18 cellular contexts compared by ENCODE assay signal in genomic region chrX:9519546-9520210, GRCh38. TPM values are rescaled to one million over a fixed set of nuclear protein-coding genes. Genes with fewer than 3 reads are reported as not detected.
A peak's percentile ranks its signal among the peaks of the same experiment; 100 is the strongest.
DNase-seq lines count a peak whose midpoint lies in the region; ATAC-seq and TF ChIP-seq lines count a peak whose summit lies in the region.
"Had no signal": no experiment of that assay in that cellular context is flagged by ENCODE, and none has a peak within 500 bp of the region (broad histone marks: within the 10 kb centered on the region; RNA-seq: fewer than 3 reads in every experiment).

No MANE protein-coding gene starts in this region.

- no peaks in the 10 kb centered on the region for H3K36me3 Mint-ChIP-seq in T-helper 17 cell (ENCODE audit: low read depth)
- peaks cover 6 to 10% of the 10 kb centered on the region in 2 donors for H3K36me3 Mint-ChIP-seq in stimulated activated naive B cell treated with anti-CD40 and anti-IgM and Interleukin-4, amounts not matched to agents 10 μg/mL and 1 μg/mL and 100 μg/mL, for 72 hours
- H3K36me3 Mint-ChIP-seq in activated CD4-positive, alpha-beta memory T cell treated with anti-CD3 and anti-CD28 coated beads, Interleukin-2, amount 10 ng/mL, durations not matched to agents 7 days and 5 days (ENCODE audit: low read depth): peaks cover 14% of the 10 kb centered on the region
- H3K36me3 Mint-ChIP-seq: activated naive CD4-positive, alpha-beta T cell treated with anti-CD3 and anti-CD28 coated beads, Interleukin-2, amount 50 U/mL, for 72 hours had no signal

- H3K9me3 Mint-ChIP-seq in stimulated activated naive B cell treated with anti-CD40 and anti-IgM and Interleukin-4, amounts not matched to agents 10 μg/mL and 1 μg/mL and 100 μg/mL, for 72 hours: peaks cover 0 to 4% of the 10 kb centered on the region in 2 donors
- no peaks in the 10 kb centered on the region for H3K9me3 Mint-ChIP-seq in activated CD4-positive, alpha-beta memory T cell treated with anti-CD3 and anti-CD28 coated beads, Interleukin-2, amount 10 ng/mL, durations not matched to agents 7 days and 5 days
- H3K9me3 Mint-ChIP-seq: activated CD4-positive, alpha-beta T cell treated with anti-CD3 and anti-CD28 coated beads, Interleukin-2, amount 10 ng/mL, durations not matched to agents 7 days and 5 days; activated naive CD4-positive, alpha-beta T cell treated with anti-CD3 and anti-CD28 coated beads, Interleukin-2, amount 50 U/mL, for 72 hours had no signal

- H3K27me3 Mint-ChIP-seq in T-helper 17 cell: no peaks in the 10 kb centered on the region
- H3K27me3 Mint-ChIP-seq in stimulated activated naive B cell treated with anti-CD40 and anti-IgM and Interleukin-4, amounts not matched to agents 10 μg/mL and 1 μg/mL and 100 μg/mL, for 72 hours: no peaks in the 10 kb centered on the region
- H3K27me3 Mint-ChIP-seq in activated CD4-positive, alpha-beta memory T cell treated with anti-CD3 and anti-CD28 coated beads, Interleukin-2, amount 10 ng/mL, durations not matched to agents 7 days and 5 days: no peaks in the 10 kb centered on the region
- H3K27me3 Mint-ChIP-seq: activated CD4-positive, alpha-beta T cell treated with anti-CD3 and anti-CD28 coated beads, Interleukin-2, amount 10 ng/mL, durations not matched to agents 7 days and 5 days had no signal

- no peaks in the 10 kb centered on the region for H3K9me3 ChIP-seq in T-helper 17 cell (ENCODE audit: control insufficient read depth, low read length, poor library complexity, severe bottlenecking)

- H3K4me3 ChIP-seq in fibroblast of villous mesenchyme (ENCODE audit: low read depth, low read length): no peak overlapping the region
- H3K4me3 ChIP-seq: dorsolateral prefrontal cortex had no signal

- no peak for TF ChIP-seq CTCF in fibroblast of villous mesenchyme (IDR thresholded peaks at IDR 0.05; ENCODE audit: insufficient read depth, low read depth, low read length)

- peak; percentile 16 for DNase-seq in AG20443 (ENCODE audit: low spot score)
- no peak for DNase-seq in T-helper 17 cell
- peak; percentile 74 for DNase-seq in fibroblast of villous mesenchyme (ENCODE audit: low read depth)
- DNase-seq in putamen (ENCODE audit: low spot score): peak; percentile 41
- no peak for DNase-seq in stimulated activated naive B cell treated with anti-CD40 and anti-IgM and Interleukin-4, amounts not matched to agents 10 μg/mL and 1 μg/mL and 100 μg/mL, for 72 hours
- DNase-seq in SIG-M5 treated with dmso at 0.1 percent for 504 hours (lab: John Stamatoyannopoulos, UW; ENCODE audit: unreplicated experiment): no peak
- no peak for DNase-seq in amygdala (lab: John Stamatoyannopoulos, UW)
- DNase-seq in activated CD4-positive, alpha-beta memory T cell treated with anti-CD3 and anti-CD28 coated beads, Interleukin-2, amount 10 ng/mL, durations not matched to agents 7 days and 5 days: no peak
- DNase-seq: activated CD4-positive, alpha-beta T cell treated with anti-CD3 and anti-CD28 coated beads, Interleukin-2, amount 10 ng/mL, durations not matched to agents 7 days and 5 days; C1 segment of cervical spinal cord; Calu3; dorsolateral prefrontal cortex; hypothalamus; NCI-H1105 treated with DMSO at 0.1 percent for 48 hours; NCI-H2029 treated with DMSO at 0.1 percent for 48 hours; OCI-M1; posterior cingulate gyrus had no signal

- peak overlapping the region; percentile 83 for H3K27ac Mint-ChIP-seq in T-helper 17 cell
- H3K27ac Mint-ChIP-seq in stimulated activated naive B cell treated with anti-CD40 and anti-IgM and Interleukin-4, amounts not matched to agents 10 μg/mL and 1 μg/mL and 100 μg/mL, for 72 hours: no peak overlapping the region
- H3K27ac Mint-ChIP-seq in activated CD4-positive, alpha-beta memory T cell treated with anti-CD3 and anti-CD28 coated beads, Interleukin-2, amount 10 ng/mL, durations not matched to agents 7 days and 5 days: no peak overlapping the region
- H3K27ac Mint-ChIP-seq: activated CD4-positive, alpha-beta T cell treated with anti-CD3 and anti-CD28 coated beads, Interleukin-2, amount 10 ng/mL, durations not matched to agents 7 days and 5 days; activated naive CD4-positive, alpha-beta T cell treated with anti-CD3 and anti-CD28 coated beads, Interleukin-2, amount 50 U/mL, for 72 hours had no signal

- ATAC-seq in T-helper 17 cell: no peak
- no peak for ATAC-seq in stimulated activated naive B cell treated with anti-CD40 and anti-IgM and Interleukin-4, amounts not matched to agents 10 μg/mL and 1 μg/mL and 100 μg/mL, for 72 hours (replicated peaks)
- ATAC-seq: activated naive CD4-positive, alpha-beta T cell treated with anti-CD3 and anti-CD28 coated beads, Interleukin-2, amount 50 U/mL, for 72 hours had no signal

- CTCF ChIA-PET in activated CD4-positive, alpha-beta memory T cell treated with anti-CD3 and anti-CD28 coated beads, Interleukin-2, amount 10 ng/mL, durations not matched to agents 7 days and 5 days (lab: Charles Lee): no interaction called here

- peaks cover 19% of the 10 kb centered on the region for H3K4me1 Mint-ChIP-seq in T-helper 17 cell
- peaks cover 34 to 63% of the 10 kb centered on the region in 2 donors for H3K4me1 Mint-ChIP-seq in stimulated activated naive B cell treated with anti-CD40 and anti-IgM and Interleukin-4, amounts not matched to agents 10 μg/mL and 1 μg/mL and 100 μg/mL, for 72 hours
- H3K4me1 Mint-ChIP-seq in activated CD4-positive, alpha-beta memory T cell treated with anti-CD3 and anti-CD28 coated beads, Interleukin-2, amount 10 ng/mL, durations not matched to agents 7 days and 5 days: peaks cover 23% of the 10 kb centered on the region

- no peak overlapping the region for H3K4me3 Mint-ChIP-seq in T-helper 17 cell
- no peak overlapping the region for H3K4me3 Mint-ChIP-seq in stimulated activated naive B cell treated with anti-CD40 and anti-IgM and Interleukin-4, amounts not matched to agents 10 μg/mL and 1 μg/mL and 100 μg/mL, for 72 hours
- no peak overlapping the region for H3K4me3 Mint-ChIP-seq in activated CD4-positive, alpha-beta memory T cell treated with anti-CD3 and anti-CD28 coated beads, Interleukin-2, amount 10 ng/mL, durations not matched to agents 7 days and 5 days
- H3K4me3 Mint-ChIP-seq: activated CD4-positive, alpha-beta T cell treated with anti-CD3 and anti-CD28 coated beads, Interleukin-2, amount 10 ng/mL, durations not matched to agents 7 days and 5 days had no signal

- POLR2A ChIA-PET in activated CD4-positive, alpha-beta memory T cell treated with anti-CD3 and anti-CD28 coated beads, Interleukin-2, amount 10 ng/mL, durations not matched to agents 7 days and 5 days (lab: Charles Lee): no interaction called here

RNA-seq across cellular contexts. Expression of gene TBL1X, which starts 54.8 kb away (rescaled TPM):
- total RNA-seq in T-helper 17 cell: 10 to 100 TPM; 15.7 to 20.2 TPM
- total RNA-seq in fibroblast of villous mesenchyme: 28.0 and 30.7 TPM in 2 replicates
- total RNA-seq in activated CD4-positive, alpha-beta memory T cell treated with anti-CD3 and anti-CD28 coated beads, Interleukin-2, amount 10 ng/mL, durations not matched to agents 7 days and 5 days: 10 to 100 TPM; 39.5 to 44.0 TPM

Comparison
In these comparisons a context has a peak if more than half of its experiments do, and no peak if none do; other contexts are left out.
1. DNase-seq: peak in AG20443 (single experiment), fibroblast of villous mesenchyme (single experiment) and putamen (single experiment); none in T-helper 17 cell (0 of 3), stimulated activated naive B cell treated with anti-CD40 and anti-IgM and Interleukin-4, amounts not matched to agents 10 μg/mL and 1 μg/mL and 100 μg/mL, for 72 hours (single experiment), SIG-M5 treated with dmso at 0.1 percent for 504 hours (single experiment), amygdala (0 of 56) and activated CD4-positive, alpha-beta memory T cell treated with anti-CD3 and anti-CD28 coated beads, Interleukin-2, amount 10 ng/mL, durations not matched to agents 7 days and 5 days (single experiment).